In genomic region chr20:4813839-4814695, GRCh38 we compare ENCODE assay signal across 7 cellular contexts. TPM values are rescaled to one million over a fixed set of nuclear protein-coding genes. Genes with fewer than 3 reads are reported as not detected.
DNase-seq lines count a peak whose midpoint lies in the region; ATAC-seq, FAIRE-seq and TF ChIP-seq lines count a peak whose summit lies in the region.

No MANE protein-coding gene starts in this region.

- H2BK12ac ChIP-seq in H1 (ENCODE audit: low read depth, low read length) = no peak overlapping the region

- 75% methylated on average over 13 of the region's 13 CpGs; no CpG with 5 or more reads in 1 of the 2 experiments for WGBS in H1 (ENCODE audit: extremely low coverage in 1 of 2, insufficient coverage in 1 of 2, insufficient read length in 1 of 2, insufficient replicate concordance in 2 of 2, low coverage in 1 of 2, low lambda C conversion rate in 2 of 2, missing lambda C conversion rate in 1 of 2), 2 experiments

- H3K56ac ChIP-seq in H1 (replicated peaks; ENCODE audit: insufficient read length, low read depth, low read length) = no peak overlapping the region

- no peak for TF ChIP-seq RAD21 in H1 (IDR thresholded peaks at IDR 0.05 in 1 of 2, conservative IDR thresholded peaks at IDR 0.05 in 1 of 2; ENCODE audit: low read depth in 2 of 2, low read length in 2 of 2)

- no peaks in the 10 kb centered on the region for H3K79me2 ChIP-seq in H1 (ENCODE audit: control insufficient read depth in 1 of 2, insufficient read depth in 2 of 2, low read length in 2 of 2)

- H2AK5ac ChIP-seq in H1 (ENCODE audit: low read depth, low read length) = no peak overlapping the region

- H3K4me3 ChIP-seq in H1 (ENCODE audit: extremely low read depth in 1 of 4, insufficient read depth in 2 of 4, low read depth in 3 of 4, low read length in 4 of 4) = no peak overlapping the region

- peaks cover 0 to 7% (median 4%) of the 10 kb centered on the region in 4 experiments; a peak in 5 of 7 replicates for H3K4me1 ChIP-seq in H1 (replicated peaks in 1 of 4; ENCODE audit: control insufficient read depth in 3 of 4, insufficient read depth in 4 of 4, low read length in 3 of 4)

- H4K20me1 ChIP-seq in H1 (replicated peaks in 1 of 2; ENCODE audit: control insufficient read depth in 1 of 2, insufficient read depth in 2 of 2, low read length in 2 of 2) = peaks cover 0 to 2% of the 10 kb centered on the region in 2 experiments

- no peak overlapping the region for H3K27ac ChIP-seq in H1 (ENCODE audit: low read depth, low read length)

- H3K9ac ChIP-seq in H1 (replicated peaks in 1 of 4; ENCODE audit: extremely low read depth in 1 of 4, low read depth in 3 of 4, low read length in 3 of 4) = no peak overlapping the region

- TF ChIP-seq EP300 in H1 (IDR thresholded peaks at IDR 0.05; ENCODE audit: borderline replicate concordance in 1 of 2, low read depth in 2 of 2, low read length in 2 of 2) = no peak

- H3K23me2 ChIP-seq in H1 (ENCODE audit: low read depth, low read length) = no peaks in the 10 kb centered on the region; the same call in 1 of the 2 replicates

- POLR2A ChIA-PET in H1 (lab: Charles Lee; ENCODE audit: partially characterized antibody) = no interaction called here

- 0 out of 2 replicates have a peak overlapping the region, but pooled peaks have one; percentile 43 for H2BK20ac ChIP-seq in H1 (ENCODE audit: low read length)

- H4K91ac ChIP-seq in H1 (replicated peaks; ENCODE audit: insufficient read length, low read length) = no peak overlapping the region

- H2BK5ac ChIP-seq in H1 (ENCODE audit: low read depth, low read length) = no peak overlapping the region

- H2BK120ac ChIP-seq in H1 (replicated peaks; ENCODE audit: low read depth, low read length) = no peak overlapping the region

- CTCF ChIA-PET in H1 (lab: Charles Lee; ENCODE audit: partially characterized antibody) = interaction anchor here (0.8 to 1.9 kb wide), 2 partner anchors 17 to 26 kb away, joined by 3 to 7 read pairs; no protein-coding TSS in a partner anchor

- no peak overlapping the region for H4K5ac ChIP-seq in H1 (ENCODE audit: insufficient read length, low read depth, low read length)

- ATAC-seq in GM19043 (IDR thresholded peaks at IDR 0.05; ENCODE audit: low read depth, unreplicated experiment) (peak; percentile 50), HG03045 (IDR thresholded peaks at IDR 0.05; ENCODE audit: unreplicated experiment) (peak; percentile 40)

- H3K4me2 ChIP-seq in H1 (ENCODE audit: insufficient read depth in 1 of 2, low read depth in 2 of 2, low read length in 2 of 2) = no peak overlapping the region

- no peak for TF ChIP-seq CTCF in H1 (IDR thresholded peaks at IDR 0.05; ENCODE audit: control extremely low read depth in 1 of 3, insufficient read depth in 1 of 3, low read depth in 1 of 3, low read length in 3 of 3)

- FAIRE-seq in H1 (lab: Jason Lieb, UNC) (no peak), RCC 7860 (lab: Jason Lieb, UNC) (no peak)

- no peak overlapping the region for H2AFZ ChIP-seq in H1 (ENCODE audit: low read length)

- DNase-seq in T-helper 1 cell (peak; percentile 38 to 95 (median 62)), H1 (ENCODE audit: low read depth in 1 of 2, low spot score in 2 of 2) (no peak), pons (ENCODE audit: low spot score) (peak; percentile 71), hippocampal formation (lab: John Stamatoyannopoulos, UW) (no peak), RCC 7860 (ENCODE audit: low spot score) (no peak)

- no peak overlapping the region for H3K4ac ChIP-seq in H1 (replicated peaks; ENCODE audit: insufficient read length, low read depth, low read length)

- H2BK15ac ChIP-seq in H1 (ENCODE audit: low read length) = 0 out of 2 replicates have a peak overlapping the region, but pooled peaks have one; percentile 10

- H3K36me3 ChIP-seq in H1 (ENCODE audit: control insufficient read depth in 2 of 4, insufficient read depth in 4 of 4, low read length in 3 of 4) = no peaks in the 10 kb centered on the region; a peak in 2 of 8 replicates

- no peak for TF ChIP-seq POLR2A in H1 (IDR thresholded peaks at IDR 0.05; ENCODE audit: control extremely low read depth in 1 of 2, low read depth in 2 of 2, low read length in 2 of 2)

- H4K8ac ChIP-seq in H1 (ENCODE audit: extremely low read depth, insufficient read depth, low read length) = no peak overlapping the region

- H3K9me3 ChIP-seq in H1 (ENCODE audit: insufficient read depth in 2 of 2, low read depth in 1 of 2, low read length in 1 of 2) = no peaks in the 10 kb centered on the region

- H3K23ac ChIP-seq in H1 (ENCODE audit: insufficient read length) = no peak overlapping the region

- H3K27me3 ChIP-seq in H1 (replicated peaks in 1 of 4; ENCODE audit: control insufficient read depth in 3 of 4, extremely low read depth in 1 of 4, insufficient read depth in 3 of 4, low read length in 3 of 4) = no peaks in the 10 kb centered on the region

- no peak overlapping the region for H3K14ac ChIP-seq in H1 (ENCODE audit: insufficient read length)

- H3K18ac ChIP-seq in H1 (ENCODE audit: extremely low read depth, low read length) = no peak overlapping the region

- no peaks in the 10 kb centered on the region for H3K79me1 ChIP-seq in H1 (ENCODE audit: low read depth, low read length)

TF ChIP-seq in H1, 55 proteins besides CTCF, POLR2A, EP300 and RAD21:
- TF ChIP-seq SIX5 (IDR thresholded peaks at IDR 0.05; ENCODE audit: low read depth, low read length) = no peak
- TF ChIP-seq SRF (IDR thresholded peaks at IDR 0.05; ENCODE audit: low read depth, low read length) = peak; percentile 74
- no peak for TF ChIP-seq YY1 (IDR thresholded peaks at IDR 0.05; ENCODE audit: low read depth, low read length)
- no peak for TF ChIP-seq SAP30 (IDR thresholded peaks at IDR 0.05; ENCODE audit: insufficient read depth, insufficient replicate concordance, low read length)
- TF ChIP-seq SIN3A (conservative IDR thresholded peaks at IDR 0.05 in 1 of 2, IDR thresholded peaks at IDR 0.05 in 1 of 2; ENCODE audit: low read depth in 1 of 2, low read length in 2 of 2) = no peak
- TF ChIP-seq ATF3 (IDR thresholded peaks at IDR 0.05; ENCODE audit: insufficient read depth, low read depth, low read length) = no peak
- TF ChIP-seq POLR2AphosphoS5 (IDR thresholded peaks at IDR 0.05; ENCODE audit: low read depth, low read length) = no peak

RNA-seq across cellular contexts. Expression of gene RASSF2, which starts 9.3 kb away (rescaled TPM):
- total RNA-seq in H1 (2021; fragmentation: NEBNext Ultra II Directional; extraction: Animal tissue kit (Norgen Biotek cat#: 25700)) = 9.0 and 9.5 TPM in 2 replicates
- polyA plus RNA-seq in H1 (2011; rRNA removed) = 4.1 and 4.9 TPM in 2 replicates
- 5.0 TPM for polyA plus RNA-seq in H1 (2011; cell fraction: cytosol; rRNA removed)
- polyA plus RNA-seq in H1 (2011; cell fraction: nucleus; rRNA removed) = 4.7 TPM
- 5.3 to 7.8 TPM (median 6.5 TPM) in 4 replicates for polyA plus RNA-seq in H1 (2012, experiment 1 of 2)
- polyA plus RNA-seq in H1 (2012, experiment 2 of 2) = 2.8 TPM
- 4.9 TPM for polyA plus RNA-seq in H1 (2013, experiment 1 of 2)
- polyA plus RNA-seq in H1 (2013, experiment 2 of 2) = 5.5 TPM
- polyA minus RNA-seq in H1 (2011; rRNA and poly(A)+ RNA removed) = 8.7 and 12.3 TPM in 2 replicates
- 5.4 TPM for polyA minus RNA-seq in H1 (2011; cell fraction: cytosol; rRNA and poly(A)+ RNA removed)
- 5.3 TPM for polyA minus RNA-seq in H1 (2011; cell fraction: nucleus; rRNA and poly(A)+ RNA removed)

Comparison
In these comparisons a context has a peak if more than half of its experiments do, and no peak if none do; other contexts are left out.
1. DNase-seq: peak in T-helper 1 cell (5 of 5) and pons (single experiment); none in H1 (0 of 2), hippocampal formation (0 of 2) and RCC 7860 (single experiment).